17 cellular contexts compared by ENCODE assay signal in genomic region chr3:51717947-51718346, GRCh38. TPM values are rescaled to one million over a fixed set of nuclear protein-coding genes. Genes with fewer than 3 reads are reported as not detected.
"Had no signal": no experiment of that assay in that cellular context is flagged by ENCODE, and none has a peak within 500 bp of the region (broad histone marks: within the 10 kb centered on the region; RNA-seq: fewer than 3 reads in every experiment).

No MANE protein-coding gene starts in this region.

- H3K27ac ChIP-seq: cardiac muscle cell, prostate gland, tibial nerve, vagina had no signal

- ATAC-seq: esophagus mucosa, right cardiac atrium had no signal

- H3K36me3 ChIP-seq: cardiac muscle cell, prostate gland, vagina had no signal

- H3K4me3 ChIP-seq: cardiac muscle cell, prostate gland, tibial nerve, vagina had no signal

- H3K9me3 ChIP-seq: prostate gland, tibial nerve, vagina had no signal

- H3K27me3 ChIP-seq: cardiac muscle cell, tibial nerve, vagina had no signal

- H3K4me1 ChIP-seq: prostate gland, tibial nerve, vagina had no signal

- DNase-seq: activated CD4-positive, alpha-beta T cell treated with anti-CD3 and anti-CD28 coated beads, Interleukin-2, amount 50 U/mL, for 1 hour; activated naive CD4-positive, alpha-beta T cell treated with anti-CD3 and anti-CD28 coated beads, Interleukin-2, amount 10 ng/mL, durations not matched to agents 7 days and 5 days; activated T-cell treated with anti-CD3 and anti-CD28 coated beads, Interleukin-2, amount 50 U/mL, for 1 hour; immature natural killer cell; mesendoderm; occipital lobe; right cardiac atrium; small intestine; stimulated activated CD4-positive, alpha-beta T cell treated with anti-CD3 and anti-CD28 coated beads, Interleukin-4, amount 100 ng/mL, for 24 hours; stimulated activated naive CD4-positive, alpha-beta T cell treated with Interleukin-2 at 50 U/mL for 16 hours; substantia nigra; T-helper 2 cell had no signal

RNA-seq across cellular contexts. Expression of gene GRM2, which starts 11.1 kb away (rescaled TPM):
- total RNA-seq: vagina had no signal
